27 cellular contexts compared by ENCODE assay signal in the genomic region with DNA sequence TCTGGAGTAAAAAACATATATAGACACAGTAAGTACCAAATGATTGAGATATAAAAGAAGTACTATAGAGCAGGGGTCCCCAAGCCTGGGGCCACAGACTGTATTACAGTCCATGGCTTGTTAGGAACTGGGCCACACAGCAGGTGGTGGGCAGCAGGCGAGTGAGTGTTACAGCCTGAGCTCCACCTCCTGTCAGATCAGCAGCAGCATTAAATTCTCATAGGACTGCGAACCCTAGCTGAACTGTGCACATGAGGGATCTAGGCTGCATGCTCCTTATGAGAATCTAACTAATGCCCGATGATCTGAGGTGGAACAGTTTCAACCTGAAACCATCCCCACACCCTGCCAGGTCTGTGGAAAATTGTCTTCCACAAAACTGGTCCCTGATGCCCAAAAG.
"Had no signal": no experiment of that assay in that cellular context is flagged by ENCODE, and none has a peak within 500 bp of the region (broad histone marks: within the 10 kb centered on the region; RNA-seq: fewer than 3 reads in every experiment).

No MANE protein-coding gene starts in this region.

- H3K27ac ChIP-seq: coronary artery, esophagus squamous epithelium, heart right ventricle, ovary, right lobe of liver, thoracic aorta, tibial nerve, upper lobe of left lung had no signal

- H3K36me3 Mint-ChIP-seq: immature natural killer cell, mesothelial cell of epicardium had no signal

- H3K27me3 ChIP-seq: esophagus squamous epithelium, heart right ventricle, ovary, right lobe of liver, tibial nerve, upper lobe of left lung had no signal

- H3K4me1 ChIP-seq: esophagus squamous epithelium, heart right ventricle, right lobe of liver, tibial nerve, upper lobe of left lung had no signal

- H3K9me3 Mint-ChIP-seq: effector memory CD8-positive, alpha-beta T cell; immature natural killer cell; mesothelial cell of epicardium; stimulated activated naive B cell treated with anti-CD40 and anti-IgM and Interleukin-4, amounts not matched to agents 10 μg/mL and 1 μg/mL and 100 μg/mL, for 72 hours; stimulated activated naive CD8-positive, alpha-beta T cell treated with anti-CD3 and anti-CD28 coated beads, Interleukin-15, Interleukin-2, amounts not matched to agents 100 ng/mL and 50 ng/mL, for 24 hours had no signal

- H3K4me3 ChIP-seq: coronary artery, esophagus squamous epithelium, heart right ventricle, ovary, right lobe of liver, thoracic aorta, tibial nerve, upper lobe of left lung had no signal

- H3K9me3 ChIP-seq: esophagus squamous epithelium, heart right ventricle, ovary, right lobe of liver, thoracic aorta, tibial nerve, upper lobe of left lung had no signal

- DNase-seq: effector memory CD8-positive, alpha-beta T cell; erythroblast; esophagus squamous epithelium; foreskin melanocyte; glutamatergic neuron; heart right ventricle; hypothalamus; immature natural killer cell; islet precursor cell; kidney glomerular epithelial cell; left colon; mesenchymal stem cell; naive thymus-derived CD4-positive, alpha-beta T cell; occipital lobe; ovary; posterior cingulate gyrus; right lobe of liver; small intestine; stimulated activated CD4-positive, alpha-beta T cell treated with anti-CD3 and anti-CD28 coated beads, Interleukin-15, amount 100 ng/mL, for 24 hours; stimulated activated CD4-positive, alpha-beta T cell treated with anti-CD3 and anti-CD28 coated beads, Interleukin-2, amount 100 ng/mL, for 48 hours; stimulated activated naive B cell treated with anti-CD40 and anti-IgM and Interleukin-4, amounts not matched to agents 10 μg/mL and 1 μg/mL and 100 μg/mL, for 72 hours; upper lobe of left lung had no signal

- H3K4me1 Mint-ChIP-seq: immature natural killer cell; stimulated activated naive B cell treated with anti-CD40 and anti-IgM and Interleukin-4, amounts not matched to agents 10 μg/mL and 1 μg/mL and 100 μg/mL, for 72 hours had no signal

- H3K36me3 ChIP-seq: esophagus squamous epithelium, ovary, right lobe of liver, thoracic aorta had no signal

- H3K27ac Mint-ChIP-seq: immature natural killer cell; mesothelial cell of epicardium; stimulated activated naive B cell treated with anti-CD40 and anti-IgM and Interleukin-4, amounts not matched to agents 10 μg/mL and 1 μg/mL and 100 μg/mL, for 72 hours; stimulated activated naive CD8-positive, alpha-beta T cell treated with anti-CD3 and anti-CD28 coated beads, Interleukin-15, Interleukin-2, amounts not matched to agents 100 ng/mL and 50 ng/mL, for 24 hours had no signal

- H3K4me3 Mint-ChIP-seq: effector memory CD8-positive, alpha-beta T cell; immature natural killer cell; mesothelial cell of epicardium; naive thymus-derived CD4-positive, alpha-beta T cell; stimulated activated naive B cell treated with anti-CD40 and anti-IgM and Interleukin-4, amounts not matched to agents 10 μg/mL and 1 μg/mL and 100 μg/mL, for 72 hours; stimulated activated naive CD8-positive, alpha-beta T cell treated with anti-CD3 and anti-CD28 coated beads, Interleukin-15, Interleukin-2, amounts not matched to agents 100 ng/mL and 50 ng/mL, for 24 hours had no signal

- H3K27me3 Mint-ChIP-seq: effector memory CD8-positive, alpha-beta T cell; naive thymus-derived CD4-positive, alpha-beta T cell; stimulated activated naive B cell treated with anti-CD40 and anti-IgM and Interleukin-4, amounts not matched to agents 10 μg/mL and 1 μg/mL and 100 μg/mL, for 72 hours; stimulated activated naive CD8-positive, alpha-beta T cell treated with anti-CD3 and anti-CD28 coated beads, Interleukin-15, Interleukin-2, amounts not matched to agents 100 ng/mL and 50 ng/mL, for 24 hours had no signal
